In the genomic region with DNA sequence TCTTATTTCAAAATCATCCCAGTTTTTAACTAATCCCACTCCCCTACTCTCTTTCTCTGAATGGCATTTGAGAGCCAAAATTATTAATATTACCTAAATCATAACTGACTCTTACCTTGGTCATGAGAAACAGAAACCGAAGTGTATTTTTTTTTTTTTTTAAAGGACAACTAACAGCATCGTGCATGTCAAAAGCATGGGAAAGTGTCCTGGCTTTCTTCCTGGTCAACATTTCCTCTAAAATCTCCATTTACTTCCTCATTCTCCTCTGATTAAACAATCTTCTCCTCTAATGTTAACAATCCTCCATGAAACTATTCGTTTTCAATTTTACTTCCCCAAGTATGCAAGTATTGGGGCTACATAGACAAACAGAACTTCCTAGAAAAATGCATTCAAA, we compare ENCODE assay signal across 16 cellular contexts. TPM values are rescaled to one million over a fixed set of nuclear protein-coding genes. Genes with fewer than 3 reads are reported as not detected.
DNase-seq lines count a peak whose midpoint lies in the region; ATAC-seq and TF ChIP-seq lines count a peak whose summit lies in the region.
"Had no signal": no experiment of that assay in that cellular context is flagged by ENCODE, and none has a peak within 500 bp of the region (broad histone marks: within the 10 kb centered on the region; RNA-seq: fewer than 3 reads in every experiment).

No MANE protein-coding gene starts in this region.

- no peak overlapping the region for H3K9ac ChIP-seq in colonic mucosa (ENCODE audit: low read depth in 2 of 2, low read length in 2 of 2)

- H3K27me3 Mint-ChIP-seq in CD8-positive, alpha-beta memory T cell: peaks cover 0 to 4% of the 10 kb centered on the region in 2 donors
- no peaks in the 10 kb centered on the region for H3K27me3 Mint-ChIP-seq in natural killer cell (ENCODE audit: low read depth in 2 of 2)
- no peaks in the 10 kb centered on the region for H3K27me3 Mint-ChIP-seq in stimulated activated naive B cell treated with anti-CD40 and anti-IgM and Interleukin-4, amounts not matched to agents 10 μg/mL and 1 μg/mL and 100 μg/mL, for 72 hours
- H3K27me3 Mint-ChIP-seq: activated naive CD4-positive, alpha-beta T cell treated with anti-CD3 and anti-CD28 coated beads, Interleukin-2, amount 50 U/mL, for 24 hours had no signal

- intact Hi-C loops in colonic mucosa (cut with DNase I): no loop called here
- intact Hi-C loops in natural killer cell (cut with micrococcal nuclease): loop anchor here (10.0 kb wide), 1 partner anchor 779 kb away; a partner anchor contains a TSS

- POLR2A ChIA-PET in CD8-positive, alpha-beta memory T cell (lab: Charles Lee): no interaction called here

- H3K4me3 Mint-ChIP-seq in CD8-positive, alpha-beta memory T cell: peak overlapping the region in 2 of 7 donors; percentile 85 to 95
- H3K4me3 Mint-ChIP-seq in natural killer cell: peak overlapping the region; percentile 85
- H3K4me3 Mint-ChIP-seq in stimulated activated naive B cell treated with anti-CD40 and anti-IgM and Interleukin-4, amounts not matched to agents 10 μg/mL and 1 μg/mL and 100 μg/mL, for 72 hours: no peak overlapping the region

- no peak for DNase-seq in CD8-positive, alpha-beta memory T cell
- DNase-seq in KBM-7: peak; percentile 17
- no peak for DNase-seq in colonic mucosa
- no peak for DNase-seq in natural killer cell
- DNase-seq in stimulated activated naive B cell treated with anti-CD40 and anti-IgM and Interleukin-4, amounts not matched to agents 10 μg/mL and 1 μg/mL and 100 μg/mL, for 72 hours: no peak
- no peak for DNase-seq in DMS79 treated with DMSO at 0.1 percent for 48 hours (lab: John Stamatoyannopoulos, UW)
- DNase-seq: CD8-positive, alpha-beta T cell; midbrain; NCI-H1417 treated with DMSO at 0.1 percent for 48 hours; stimulated activated CD4-positive, alpha-beta T cell treated with anti-CD3 and anti-CD28 coated beads, Interleukin-1b, Interleukin-23, amount 100 ng/mL, for 48 hours had no signal

- H3K4me1 ChIP-seq in CD8-positive, alpha-beta memory T cell (ENCODE audit: insufficient read depth, low read length): no peaks in the 10 kb centered on the region
- H3K4me1 ChIP-seq in colonic mucosa: peaks cover 7% of the 10 kb centered on the region
- H3K4me1 ChIP-seq: prostate gland had no signal

- H3K4me3 ChIP-seq in CD8-positive, alpha-beta memory T cell (ENCODE audit: low read length): no peak overlapping the region
- H3K4me3 ChIP-seq in colonic mucosa: no peak overlapping the region
- H3K4me3 ChIP-seq: prostate gland, SJSA1 had no signal

- CTCF ChIA-PET in CD8-positive, alpha-beta memory T cell (lab: Charles Lee): no interaction called here

- peak overlapping the region in 5 of 8 donors; percentile 21 to 84 (median 78) for H3K27ac Mint-ChIP-seq in CD8-positive, alpha-beta memory T cell
- H3K27ac Mint-ChIP-seq in natural killer cell: peak overlapping the region; percentile 75 to 92
- H3K27ac Mint-ChIP-seq in stimulated activated naive B cell treated with anti-CD40 and anti-IgM and Interleukin-4, amounts not matched to agents 10 μg/mL and 1 μg/mL and 100 μg/mL, for 72 hours: no peak overlapping the region
- H3K27ac Mint-ChIP-seq: CD8-positive, alpha-beta T cell had no signal

- TF ChIP-seq CTCF in colonic mucosa (IDR thresholded peaks at IDR 0.05) (no peak), natural killer cell (IDR thresholded peaks at IDR 0.05) (no peak)

- no peaks in the 10 kb centered on the region for H3K36me3 ChIP-seq in CD8-positive, alpha-beta memory T cell (ENCODE audit: insufficient read depth, low read length)
- no peaks in the 10 kb centered on the region for H3K36me3 ChIP-seq in colonic mucosa
- H3K36me3 ChIP-seq: prostate gland had no signal

- in situ Hi-C loops in KBM-7 (cut with MboI; ENCODE audit: low pct_unique_long_range_greater_than_20kb, low sequenced_read_pairs): no loop called here

- peaks cover 0 to 2% (median 0%) of the 10 kb centered on the region in 5 donors for H3K9me3 Mint-ChIP-seq in CD8-positive, alpha-beta memory T cell
- no peaks in the 10 kb centered on the region for H3K9me3 Mint-ChIP-seq in natural killer cell
- no peaks in the 10 kb centered on the region for H3K9me3 Mint-ChIP-seq in stimulated activated naive B cell treated with anti-CD40 and anti-IgM and Interleukin-4, amounts not matched to agents 10 μg/mL and 1 μg/mL and 100 μg/mL, for 72 hours
- H3K9me3 Mint-ChIP-seq: activated naive CD4-positive, alpha-beta T cell treated with anti-CD3 and anti-CD28 coated beads, Interleukin-2, amount 50 U/mL, for 24 hours; CD8-positive, alpha-beta T cell had no signal

- H3K27ac ChIP-seq in CD8-positive, alpha-beta memory T cell (ENCODE audit: low read depth, low read length): no peak overlapping the region
- peak overlapping the region; percentile 91 for H3K27ac ChIP-seq in colonic mucosa
- H3K27ac ChIP-seq: prostate gland, SJSA1 had no signal

- no peaks in the 10 kb centered on the region for H3K27me3 ChIP-seq in CD8-positive, alpha-beta memory T cell (ENCODE audit: insufficient read depth, low read length, poor library complexity, severe bottlenecking)
- H3K27me3 ChIP-seq in colonic mucosa: no peaks in the 10 kb centered on the region
- H3K27me3 ChIP-seq: SJSA1 had no signal

- H3K9me3 ChIP-seq in CD8-positive, alpha-beta memory T cell (ENCODE audit: low read length): no peaks in the 10 kb centered on the region
- no peaks in the 10 kb centered on the region for H3K9me3 ChIP-seq in colonic mucosa
- H3K9me3 ChIP-seq: prostate gland, SJSA1 had no signal

- H3K4me1 Mint-ChIP-seq in CD8-positive, alpha-beta memory T cell: peaks cover 28 to 49% (median 48%) of the 10 kb centered on the region in 3 donors
- H3K4me1 Mint-ChIP-seq in natural killer cell: peaks cover 7 to 21% of the 10 kb centered on the region in 2 donors
- peaks cover 6 to 23% of the 10 kb centered on the region in 2 donors for H3K4me1 Mint-ChIP-seq in stimulated activated naive B cell treated with anti-CD40 and anti-IgM and Interleukin-4, amounts not matched to agents 10 μg/mL and 1 μg/mL and 100 μg/mL, for 72 hours

- ATAC-seq in natural killer cell (no peak), GM21515 (IDR thresholded peaks at IDR 0.05; ENCODE audit: unreplicated experiment) (no peak), HG03045 (IDR thresholded peaks at IDR 0.05; ENCODE audit: unreplicated experiment) (no peak)
- ATAC-seq in stimulated activated naive B cell treated with anti-CD40 and anti-IgM and Interleukin-4, amounts not matched to agents 10 μg/mL and 1 μg/mL and 100 μg/mL, for 72 hours (replicated peaks): no peak
- ATAC-seq: CD8-positive, alpha-beta T cell; HCT116 had no signal

- H3K36me3 Mint-ChIP-seq in CD8-positive, alpha-beta memory T cell: peaks cover 0 to 11% (median 0%) of the 10 kb centered on the region in 3 donors
- no peaks in the 10 kb centered on the region for H3K36me3 Mint-ChIP-seq in natural killer cell
- peaks cover 0 to 11% of the 10 kb centered on the region in 2 donors for H3K36me3 Mint-ChIP-seq in stimulated activated naive B cell treated with anti-CD40 and anti-IgM and Interleukin-4, amounts not matched to agents 10 μg/mL and 1 μg/mL and 100 μg/mL, for 72 hours
- H3K36me3 Mint-ChIP-seq: activated naive CD4-positive, alpha-beta T cell treated with anti-CD3 and anti-CD28 coated beads, Interleukin-2, amount 50 U/mL, for 24 hours had no signal

RNA-seq across cellular contexts. Expression of a gene that starts 2.1 kb away (rescaled TPM):
- total RNA-seq in CD8-positive, alpha-beta memory T cell: 1 to 10 TPM; 1.9 to 2.1 TPM
- polyA plus RNA-seq in CD8-positive, alpha-beta memory T cell: 1.7 TPM
- total RNA-seq in colonic mucosa (10 to 100 TPM; 15.1 to 20.0 TPM), natural killer cell (1 to 10 TPM; 2.4 to 4.6 (median 2.8) TPM)

RNA-seq across cellular contexts. Expression of a gene that starts 2.5 kb away (rescaled TPM):
- 10 to 100 TPM; 23.2 to 26.2 TPM for total RNA-seq in CD8-positive, alpha-beta memory T cell
- 18.0 TPM for polyA plus RNA-seq in CD8-positive, alpha-beta memory T cell
- total RNA-seq in colonic mucosa: 10 to 100 TPM; 55.1 to 62.4 TPM
- total RNA-seq in natural killer cell: 10 to 100 TPM in 1 of 3 donors, 1 to 10 TPM in 2; 5.4 to 11.4 (median 5.6) TPM
